ENCODE assay signal across 18 cellular contexts in genomic region chr21:44574457-44575306, GRCh38. TPM values are rescaled to one million over a fixed set of nuclear protein-coding genes. Genes with fewer than 3 reads are reported as not detected.
DNase-seq lines count a peak whose midpoint lies in the region; ATAC-seq, FAIRE-seq and TF ChIP-seq lines count a peak whose summit lies in the region.
"Had no signal": no experiment of that assay in that cellular context is flagged by ENCODE, and none has a peak within 500 bp of the region (broad histone marks: within the 10 kb centered on the region; RNA-seq: fewer than 3 reads in every experiment).

No MANE protein-coding gene starts in this region.

- ATAC-seq in esophagus mucosa (peak; percentile 38), GM19467 (IDR thresholded peaks at IDR 0.05; ENCODE audit: unreplicated experiment) (no peak), heart right ventricle (no peak)
- ATAC-seq: activated CD4-positive, CD25-positive, alpha-beta regulatory T cell treated with anti-CD3 and anti-CD28 coated beads, Interleukin-2, amount 50 U/mL, for 24 hours had no signal

- TF ChIP-seq CTCF in heart right ventricle (IDR thresholded peaks at IDR 0.05), result no peak

- DNase-seq in DMS 273 (lab: John Stamatoyannopoulos, UW; ENCODE audit: unreplicated experiment) (peak; percentile 59), DMS 273 treated with DMSO at 0.1 percent for 48 hours (lab: John Stamatoyannopoulos, UW) (no peak), NCI-H146 treated with DMSO at 0.1 percent for 48 hours (lab: John Stamatoyannopoulos, UW; ENCODE audit: unreplicated experiment) (peak; percentile 71), small intestine (peak; percentile 83), NCI-H2171 treated with DMSO at 0.1 percent for 48 hours (lab: John Stamatoyannopoulos, UW) (no peak), heart right ventricle (no peak)
- DNase-seq: 8988T; effector CD4-positive, alpha-beta T cell; GOT3; thyroid gland had no signal

- H3K27ac ChIP-seq in small intestine (ENCODE audit: low read depth in 1 of 2, low read length in 1 of 2), result no peak overlapping the region
- H3K27ac ChIP-seq in heart right ventricle, result no peak overlapping the region
- H3K27ac ChIP-seq: ascending aorta, SJSA1, thyroid gland had no signal

- WGBS in small intestine, 3 donors, result 7 to 31% (median 24%) methylated on average over 15 to 21 of the region's 21 CpGs
- 41% methylated on average over 21 of the region's 21 CpGs for WGBS in heart right ventricle, 2 donors

- H3K4me3 ChIP-seq in small intestine (ENCODE audit: low read depth in 1 of 2, low read length in 2 of 2), result no peak overlapping the region
- no peak overlapping the region for H3K4me3 ChIP-seq in heart right ventricle
- H3K4me3 ChIP-seq: ascending aorta, SJSA1, smooth muscle cell, thyroid gland had no signal

- H3K36me3 ChIP-seq in small intestine (ENCODE audit: control insufficient read depth in 2 of 2, insufficient read depth in 2 of 2, low read length in 2 of 2) (no peaks in the 10 kb centered on the region), heart right ventricle (no peaks in the 10 kb centered on the region)
- H3K36me3 ChIP-seq: ascending aorta, SJSA1, thyroid gland had no signal

- H3K4me1 ChIP-seq in small intestine (ENCODE audit: control insufficient read depth in 2 of 2, insufficient read depth in 1 of 2, low read depth in 1 of 2, low read length in 1 of 2) (no peaks in the 10 kb centered on the region), heart right ventricle (no peaks in the 10 kb centered on the region)
- H3K4me1 ChIP-seq: ascending aorta, SJSA1, thyroid gland had no signal

- H3K9me3 ChIP-seq in small intestine (ENCODE audit: control insufficient read depth, low read depth), result no peaks in the 10 kb centered on the region
- peaks cover 0 to 38% (median 14%) of the 10 kb centered on the region in 11 donors for H3K9me3 ChIP-seq in heart right ventricle
- H3K9me3 ChIP-seq: SJSA1, thyroid gland had no signal

- H3K27me3 ChIP-seq in small intestine (ENCODE audit: control insufficient read depth in 2 of 2, insufficient read depth in 2 of 2, low read length in 2 of 2) (peaks cover 0 to 2% of the 10 kb centered on the region in 2 donors), heart right ventricle (peaks cover 0 to 27% (median 0%) of the 10 kb centered on the region in 7 donors)
- H3K27me3 ChIP-seq: ascending aorta, thyroid gland had no signal

- no peak for FAIRE-seq in small intestine (lab: Jason Lieb, UNC)
- FAIRE-seq: GM12892 had no signal

- intact Hi-C loops in heart right ventricle (cut with DNase I), result no loop called here

RNA-seq across cellular contexts. Expression of gene KRTAP10-4, which starts 1.2 kb away (rescaled TPM):
- total RNA-seq in esophagus mucosa (not detected), heart right ventricle (not detected)
- polyA plus RNA-seq in small intestine (not detected), heart right ventricle (not detected)
- total RNA-seq: activated T-helper 1 cell treated with anti-CD3 and anti-CD28 coated beads, Interleukin-12 subunit alpha, Interleukin-12 subunit beta, Interleukin-2, Interleukin-4 antibody, amounts not matched to agents 30 ng/mL and 10 ng/mL and 1 ng/mL, durations not matched to agents 14 hours and 24 hours and 36 hours; ascending aorta; SJSA1; smooth muscle cell; thyroid gland had no signal
- polyA plus RNA-seq: smooth muscle cell had no signal

RNA-seq across cellular contexts. Expression of gene KRTAP10-5, which starts 5.7 kb away (rescaled TPM):
- total RNA-seq in esophagus mucosa (not detected), heart right ventricle (not detected)
- polyA plus RNA-seq in small intestine (not detected), heart right ventricle (not detected)
- total RNA-seq: activated T-helper 1 cell treated with anti-CD3 and anti-CD28 coated beads, Interleukin-12 subunit alpha, Interleukin-12 subunit beta, Interleukin-2, Interleukin-4 antibody, amounts not matched to agents 30 ng/mL and 10 ng/mL and 1 ng/mL, durations not matched to agents 14 hours and 24 hours and 36 hours; ascending aorta; SJSA1; smooth muscle cell had no signal
- polyA plus RNA-seq: smooth muscle cell had no signal

RNA-seq across cellular contexts. Expression of gene KRTAP10-3, which starts 16.1 kb away (rescaled TPM):
- not detected for total RNA-seq in esophagus mucosa
- polyA plus RNA-seq in small intestine, result not detected
- not detected for total RNA-seq in heart right ventricle
- polyA plus RNA-seq in heart right ventricle, result not detected
- total RNA-seq: activated T-helper 1 cell treated with anti-CD3 and anti-CD28 coated beads, Interleukin-12 subunit alpha, Interleukin-12 subunit beta, Interleukin-2, Interleukin-4 antibody, amounts not matched to agents 30 ng/mL and 10 ng/mL and 1 ng/mL, durations not matched to agents 14 hours and 24 hours and 36 hours; ascending aorta; SJSA1; smooth muscle cell; thyroid gland had no signal
- polyA plus RNA-seq: smooth muscle cell had no signal

RNA-seq across cellular contexts. Expression of gene KRTAP10-6, which starts 17.6 kb away (rescaled TPM):
- total RNA-seq in esophagus mucosa (not detected), heart right ventricle (not detected)
- polyA plus RNA-seq in small intestine (not detected), heart right ventricle (not detected)
- total RNA-seq: activated T-helper 1 cell treated with anti-CD3 and anti-CD28 coated beads, Interleukin-12 subunit alpha, Interleukin-12 subunit beta, Interleukin-2, Interleukin-4 antibody, amounts not matched to agents 30 ng/mL and 10 ng/mL and 1 ng/mL, durations not matched to agents 14 hours and 24 hours and 36 hours; ascending aorta; SJSA1; smooth muscle cell; thyroid gland had no signal

RNA-seq across cellular contexts. Expression of gene KRTAP10-2, which starts 23.4 kb away (rescaled TPM):
- total RNA-seq in esophagus mucosa (not detected), heart right ventricle (not detected)
- polyA plus RNA-seq in small intestine (not detected), heart right ventricle (not detected)
- total RNA-seq: activated T-helper 1 cell treated with anti-CD3 and anti-CD28 coated beads, Interleukin-12 subunit alpha, Interleukin-12 subunit beta, Interleukin-2, Interleukin-4 antibody, amounts not matched to agents 30 ng/mL and 10 ng/mL and 1 ng/mL, durations not matched to agents 14 hours and 24 hours and 36 hours; ascending aorta; SJSA1; smooth muscle cell; thyroid gland had no signal
- polyA plus RNA-seq: smooth muscle cell had no signal

Comparison
In these comparisons a context has a peak if more than half of its experiments do, and no peak if none do; other contexts are left out.
1. DNase-seq: peak in DMS 273 (single experiment), NCI-H146 treated with DMSO at 0.1 percent for 48 hours (single experiment) and small intestine (single experiment); none in DMS 273 treated with DMSO at 0.1 percent for 48 hours (single experiment), NCI-H2171 treated with DMSO at 0.1 percent for 48 hours (single experiment) and heart right ventricle (0 of 2).